30 cellular contexts compared by ENCODE assay signal in the genomic region with DNA sequence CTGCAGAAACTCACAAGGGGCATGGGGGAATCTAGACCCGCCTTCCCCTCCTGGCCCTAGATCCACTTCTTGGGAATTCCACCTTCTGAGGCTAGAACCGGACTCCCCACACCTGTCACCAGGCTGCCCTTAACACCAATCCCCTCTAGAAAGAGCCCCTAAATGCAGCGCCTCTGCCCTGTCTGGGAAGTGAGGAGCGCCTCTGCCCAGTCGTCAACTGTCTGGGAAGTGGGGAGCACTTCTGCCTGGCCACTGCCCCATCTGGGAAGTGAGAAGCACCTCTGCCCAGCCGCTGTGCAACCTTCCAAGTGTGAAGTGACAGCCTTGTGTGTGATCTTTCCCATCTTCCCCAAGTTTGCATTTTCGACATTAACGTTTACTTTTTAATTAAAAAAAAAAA.
"Had no signal": no experiment of that assay in that cellular context is flagged by ENCODE, and none has a peak within 500 bp of the region (broad histone marks: within the 10 kb centered on the region; RNA-seq: fewer than 3 reads in every experiment).

No MANE protein-coding gene starts in this region.

- H3K27ac ChIP-seq: adrenal gland, body of pancreas, breast epithelium, PC-9, RWPE1, SJCRH30, SK-N-MC had no signal

- H3K9me3 ChIP-seq: adrenal gland, body of pancreas, breast epithelium, SJCRH30 had no signal

- H3K9me3 Mint-ChIP-seq: activated CD4-positive, alpha-beta memory T cell treated with anti-CD3 and anti-CD28 coated beads for 36 hours; activated naive CD4-positive, alpha-beta T cell treated with anti-CD3 and anti-CD28 coated beads for 36 hours; activated naive CD4-positive, alpha-beta T cell treated with anti-CD3 and anti-CD28 coated beads, Interleukin-2, amount 50 U/mL, for 72 hours; activated T-cell treated with anti-CD3 and anti-CD28 coated beads, Interleukin-2, amount 50 U/mL, for 4 hours; activated T-helper 1 cell treated with anti-CD3 and anti-CD28 coated beads, Interleukin-12 subunit alpha, Interleukin-12 subunit beta, Interleukin-2, Interleukin-4 antibody, amounts not matched to agents 30 ng/mL and 10 ng/mL and 1 ng/mL, durations not matched to agents 14 hours and 24 hours and 36 hours; T-helper 2 cell treated with Interferon-gamma antibody and Interleukin-4, amounts not matched to agents 5 μg/mL and 100 μg/mL, for 36 hours had no signal

- H3K4me3 ChIP-seq: adrenal gland, body of pancreas, breast epithelium, K562, PC-9, SJCRH30, SK-N-MC had no signal

- H3K4me3 Mint-ChIP-seq: activated CD4-positive, alpha-beta memory T cell treated with anti-CD3 and anti-CD28 coated beads for 36 hours; activated CD4-positive, alpha-beta T cell treated with anti-CD3 and anti-CD28 coated beads for 36 hours; activated naive CD4-positive, alpha-beta T cell treated with anti-CD3 and anti-CD28 coated beads for 36 hours; activated T-cell treated with anti-CD3 and anti-CD28 coated beads, Interleukin-2, amount 50 U/mL, for 4 hours; activated T-helper 1 cell treated with anti-CD3 and anti-CD28 coated beads, Interleukin-12 subunit alpha, Interleukin-12 subunit beta, Interleukin-2, Interleukin-4 antibody, amounts not matched to agents 30 ng/mL and 10 ng/mL and 1 ng/mL, durations not matched to agents 14 hours and 24 hours and 36 hours; T-helper 2 cell treated with Interferon-gamma antibody and Interleukin-4, amounts not matched to agents 5 μg/mL and 100 μg/mL, for 36 hours had no signal

- H3K4me1 ChIP-seq: adrenal gland, body of pancreas, breast epithelium, SJCRH30 had no signal

- ATAC-seq: activated CD4-positive, alpha-beta T cell treated with anti-CD3 and anti-CD28 coated beads for 36 hours; activated CD4-positive, CD25-positive, alpha-beta regulatory T cell treated with anti-CD3 and anti-CD28 coated beads, Interleukin-2, amount 50 U/mL, for 24 hours; activated naive CD4-positive, alpha-beta T cell treated with anti-CD3 and anti-CD28 coated beads, Interleukin-2, amount 50 U/mL, for 72 hours; activated T-cell treated with anti-CD3 and anti-CD28 coated beads, Interleukin-2, amount 50 U/mL, for 4 hours; body of pancreas; K562 had no signal

- H3K27ac Mint-ChIP-seq: activated CD4-positive, alpha-beta memory T cell treated with anti-CD3 and anti-CD28 coated beads for 36 hours; activated CD4-positive, alpha-beta T cell treated with anti-CD3 and anti-CD28 coated beads for 36 hours; activated naive CD4-positive, alpha-beta T cell treated with anti-CD3 and anti-CD28 coated beads for 36 hours; activated naive CD4-positive, alpha-beta T cell treated with anti-CD3 and anti-CD28 coated beads, Interleukin-2, amount 50 U/mL, for 72 hours; activated T-helper 1 cell treated with anti-CD3 and anti-CD28 coated beads, Interleukin-12 subunit alpha, Interleukin-12 subunit beta, Interleukin-2, Interleukin-4 antibody, amounts not matched to agents 30 ng/mL and 10 ng/mL and 1 ng/mL, durations not matched to agents 14 hours and 24 hours and 36 hours; T-helper 2 cell treated with Interferon-gamma antibody and Interleukin-4, amounts not matched to agents 5 μg/mL and 100 μg/mL, for 36 hours had no signal

- DNase-seq: activated CD4-positive, alpha-beta memory T cell treated with anti-CD3 and anti-CD28 coated beads for 36 hours; activated CD4-positive, alpha-beta T cell treated with anti-CD3 and anti-CD28 coated beads for 36 hours; activated CD4-positive, alpha-beta T cell treated with anti-CD3 and anti-CD28 coated beads, Interleukin-2, amount 50 U/mL, for 1 hour; activated CD8-positive, alpha-beta memory T cell treated with anti-CD3 and anti-CD28 coated beads, Interleukin-2, amount 50 U/mL, for 4 hours; activated gamma-delta T cell treated with Interleukin-2 at 50 U/mL for 16 hours; activated naive CD4-positive, alpha-beta T cell treated with anti-CD3 and anti-CD28 coated beads for 36 hours; activated T-cell treated with anti-CD3 and anti-CD28 coated beads for 4 hours; activated T-cell treated with anti-CD3 and anti-CD28 coated beads, Interleukin-2, amount 50 U/mL, for 4 hours; adrenal gland; body of pancreas; caudate nucleus; IMR-90; NCI-H1092 treated with DMSO at 0.1 percent for 48 hours; NCI-H1417; NCI-H1930; NCI-H2081 treated with DMSO at 0.1 percent for 48 hours; NCI-H345; NCI-H524 treated with DMSO at 0.1 percent for 48 hours; NCI-H748 treated with DMSO at 0.1 percent for 48 hours; PC-9; SHP77; SJCRH30 had no signal

- H3K36me3 ChIP-seq: breast epithelium had no signal

- H3K27me3 Mint-ChIP-seq: activated CD4-positive, alpha-beta memory T cell treated with anti-CD3 and anti-CD28 coated beads for 36 hours; activated CD4-positive, alpha-beta T cell treated with anti-CD3 and anti-CD28 coated beads for 36 hours had no signal

- H3K27me3 ChIP-seq: adrenal gland, body of pancreas, breast epithelium, SJCRH30 had no signal
